ENCODE assay signal across 9 cellular contexts in genomic region chr1:36653850-36654249, GRCh38.
DNase-seq lines count a peak whose midpoint lies in the region; ATAC-seq and TF ChIP-seq lines count a peak whose summit lies in the region.
"Had no signal": no experiment of that assay in that cellular context is flagged by ENCODE, and none has a peak within 500 bp of the region (broad histone marks: within the 10 kb centered on the region; RNA-seq: fewer than 3 reads in every experiment).

No MANE protein-coding gene starts in this region.

- H3K27ac ChIP-seq in Panc1 (ENCODE audit: low read length) (no peak overlapping the region), temporal lobe (ENCODE audit: low read depth, low read length) (peak overlapping the region; percentile 33)

- intact Hi-C loops in Panc1 (cut with micrococcal nuclease; ENCODE audit: unreplicated experiment) (no loop called here), head of caudate nucleus (cut with DNase I) (no loop called here)

- ATAC-seq in Panc1: peak; percentile 69; the same call in 1 of the 2 replicates
- no peak for ATAC-seq in stimulated activated naive CD8-positive, alpha-beta T cell treated with anti-CD3 and anti-CD28 coated beads, Interleukin-15, Interleukin-2, amounts not matched to agents 100 U/mL and 50 U/mL, for 24 hours
- ATAC-seq in GM21360 (IDR thresholded peaks at IDR 0.05; ENCODE audit: unreplicated experiment): no peak
- ATAC-seq in GM21381 (IDR thresholded peaks at IDR 0.05; ENCODE audit: unreplicated experiment): no peak

- peaks cover 16% of the 10 kb centered on the region for H3K27me3 ChIP-seq in Panc1 (ENCODE audit: control insufficient read depth, insufficient read depth, low read length)

- POLR2A ChIA-PET in Panc1 (lab: Charles Lee): no interaction called here

- BruUV-seq in Panc1 (replicated peaks; lab: Mats Ljungman, UMichigan): no TSS peak

- in situ Hi-C loops in Panc1 (cut with HindIII; ENCODE audit: low pct_unique_long_range_greater_than_20kb, low sequenced_read_pairs): no loop called here

- CTCF ChIA-PET in Panc1 (lab: Charles Lee): interaction anchor here (0.6 kb wide), 1 partner anchor 844 kb away, joined by 3 read pairs; no protein-coding TSS in a partner anchor

- H3K4me1 ChIP-seq in Panc1 (ENCODE audit: control insufficient read depth, insufficient read depth, low read length): no peaks in the 10 kb centered on the region

- no peaks in the 10 kb centered on the region for H3K9me3 ChIP-seq in Panc1 (ENCODE audit: control insufficient read depth, insufficient read depth, low read depth, low read length)

- DNase-seq in NCI-H1105 treated with DMSO at 0.1 percent for 48 hours (lab: John Stamatoyannopoulos, UW): peak; percentile 30
- no peak for DNase-seq in NCI-H1105 (lab: John Stamatoyannopoulos, UW)
- no peak for DNase-seq in Panc1 (ENCODE audit: low read depth, low spot score)
- DNase-seq in head of caudate nucleus: peak; percentile 46 to 95 (median 88)
- no peak for DNase-seq in stimulated activated naive CD8-positive, alpha-beta T cell treated with anti-CD3 and anti-CD28 coated beads, Interleukin-15, Interleukin-2, amounts not matched to agents 100 U/mL and 50 U/mL, for 24 hours
- DNase-seq: NCI-H226 had no signal

- TF ChIP-seq CTCF in Panc1 (IDR thresholded peaks at IDR 0.05): no peak

- H3K36me3 ChIP-seq in Panc1 (ENCODE audit: control insufficient read depth, insufficient read depth, low read length): no peaks in the 10 kb centered on the region

- no peak overlapping the region for H3K4me3 ChIP-seq in Panc1 (ENCODE audit: low read depth in 2 of 2, low read length in 2 of 2)

Comparison
In these comparisons a context has a peak if more than half of its experiments do, and no peak if none do; other contexts are left out.
1. DNase-seq: peak in NCI-H1105 treated with DMSO at 0.1 percent for 48 hours (single experiment) and head of caudate nucleus (42 of 42); none in NCI-H1105 (single experiment), Panc1 (single experiment) and stimulated activated naive CD8-positive, alpha-beta T cell treated with anti-CD3 and anti-CD28 coated beads, Interleukin-15, Interleukin-2, amounts not matched to agents 100 U/mL and 50 U/mL, for 24 hours (single experiment).